In the genomic region with DNA sequence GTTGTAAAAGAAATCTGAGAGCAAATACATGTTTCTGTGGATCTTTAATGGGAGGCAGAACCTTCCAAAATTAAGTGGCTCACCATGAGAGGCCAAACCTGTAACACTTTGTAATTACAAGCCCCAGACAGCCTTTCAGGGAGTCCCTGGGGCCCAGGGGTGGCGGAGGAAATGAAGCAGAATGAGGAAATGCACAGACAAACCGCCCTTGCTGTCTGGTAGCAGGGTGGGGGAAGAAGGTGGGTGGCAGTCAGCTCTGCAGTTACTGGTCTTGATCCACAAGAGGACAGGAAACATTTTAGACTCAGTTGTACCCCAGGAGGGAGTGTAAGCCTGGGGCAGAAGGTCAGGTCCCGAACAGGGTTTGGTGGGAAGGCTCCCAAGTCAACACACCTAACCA, we compare ENCODE assay signal across 9 cellular contexts. TPM values are rescaled to one million over a fixed set of nuclear protein-coding genes. Genes with fewer than 3 reads are reported as not detected.
DNase-seq lines count a peak whose midpoint lies in the region; ATAC-seq and TF ChIP-seq lines count a peak whose summit lies in the region.
"Had no signal": no experiment of that assay in that cellular context is flagged by ENCODE, and none has a peak within 500 bp of the region (broad histone marks: within the 10 kb centered on the region; RNA-seq: fewer than 3 reads in every experiment).

No MANE protein-coding gene starts in this region.

- TF ChIP-seq CTCF in coronary artery (IDR thresholded peaks at IDR 0.05) (no peak), type B pancreatic cell (conservative IDR thresholded peaks at IDR 0.05) (no peak)

- no peak overlapping the region for H3K27ac ChIP-seq in coronary artery

- no peak overlapping the region for H3K4me3 ChIP-seq in coronary artery

- H3K9me3 Mint-ChIP-seq in type B pancreatic cell, result no peaks in the 10 kb centered on the region

- no peaks in the 10 kb centered on the region for H3K36me3 Mint-ChIP-seq in type B pancreatic cell

- peaks cover 4% of the 10 kb centered on the region for H3K4me1 Mint-ChIP-seq in type B pancreatic cell (ENCODE audit: unreplicated experiment)

- peaks cover 4% of the 10 kb centered on the region for H3K27me3 Mint-ChIP-seq in type B pancreatic cell

- H3K27ac Mint-ChIP-seq in type B pancreatic cell, result no peak overlapping the region

- peak; percentile 57 for DNase-seq in germinal center (ENCODE audit: low spot score)
- no peak for DNase-seq in DMS79 (lab: John Stamatoyannopoulos, UW)
- no peak for DNase-seq in coronary artery (ENCODE audit: low spot score)
- no peak for DNase-seq in HUDEP-2 (lab: John Stamatoyannopoulos, UW; ENCODE audit: unreplicated experiment in 76 of 76)
- DNase-seq in type B pancreatic cell (ENCODE audit: extremely low spot score, unreplicated experiment), result no peak
- DNase-seq: activated naive CD4-positive, alpha-beta T cell had no signal

- H3K4me3 Mint-ChIP-seq in type B pancreatic cell, result no peak overlapping the region

- ATAC-seq in GM18517 (IDR thresholded peaks at IDR 0.05; ENCODE audit: unreplicated experiment), result peak; percentile 80
- ATAC-seq in GM21619 (IDR thresholded peaks at IDR 0.05; ENCODE audit: unreplicated experiment), result peak; percentile 86
- peak; percentile 84 for ATAC-seq in HG03565 (IDR thresholded peaks at IDR 0.05; ENCODE audit: unreplicated experiment)

RNA-seq across cellular contexts. Expression of gene ARL14EPL, which starts 6.5 kb away (rescaled TPM):
- total RNA-seq in type B pancreatic cell (ENCODE audit: low replicate concordance), result not detected in 2 replicates

RNA-seq across cellular contexts. Expression of gene COMMD10, which starts 46.0 kb away (rescaled TPM):
- 21.8 and 28.6 TPM in 2 replicates for total RNA-seq in type B pancreatic cell (ENCODE audit: low replicate concordance)
